1 cellular context compared by ENCODE assay signal in genomic region chr2:62478093-62478580, GRCh38.
TF ChIP-seq lines count a peak whose summit lies in the region.

No MANE protein-coding gene starts in this region.

TF ChIP-seq in H1, 55 proteins besides CTCF, POLR2A, EP300 and RAD21 (continued from another document):
- TF ChIP-seq MAFK (IDR thresholded peaks at IDR 0.05; ENCODE audit: low read depth, low read length) (no peak), KDM1A (IDR thresholded peaks at IDR 0.05; ENCODE audit: borderline replicate concordance, low read length) (no peak), CHD7 (IDR thresholded peaks at IDR 0.05; ENCODE audit: insufficient replicate concordance, low read length) (no peak), SAP30 (IDR thresholded peaks at IDR 0.05; ENCODE audit: insufficient read depth, insufficient replicate concordance, low read length) (no peak), CHD2 (IDR thresholded peaks at IDR 0.05; ENCODE audit: low read length) (no peak), ATF2 (IDR thresholded peaks at IDR 0.05; ENCODE audit: low read length) (no peak), CHD1 (IDR thresholded peaks at IDR 0.05; ENCODE audit: low read depth, low read length) (no peak), SIX5 (IDR thresholded peaks at IDR 0.05; ENCODE audit: low read depth, low read length) (no peak)
TF ChIP-seq in H1: peak in this region for 0.
